ENCODE assay signal across 39 cellular contexts in the genomic region with DNA sequence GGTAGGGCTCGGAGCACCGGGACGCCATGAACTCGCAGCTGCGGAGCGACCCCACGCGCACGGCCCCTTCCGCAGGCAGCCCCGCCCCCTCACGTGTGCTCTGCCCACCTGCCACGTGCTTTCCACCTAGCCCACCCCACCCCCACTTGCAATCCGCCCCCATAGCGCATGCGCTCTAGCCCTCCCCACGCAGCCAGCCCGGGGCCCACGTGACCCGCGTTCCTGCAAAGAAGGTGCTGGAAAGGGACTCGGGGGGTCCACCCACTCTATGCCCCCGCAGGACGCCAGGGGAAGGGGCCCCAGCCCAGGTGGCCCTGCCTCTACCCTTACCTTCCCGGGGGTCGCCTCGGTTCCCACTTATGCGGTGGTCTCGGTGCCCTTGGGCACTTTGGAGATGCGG. TPM values are rescaled to one million over a fixed set of nuclear protein-coding genes. Genes with fewer than 3 reads are reported as not detected.
"Had no signal": no experiment of that assay in that cellular context is flagged by ENCODE, and none has a peak within 500 bp of the region (broad histone marks: within the 10 kb centered on the region; RNA-seq: fewer than 3 reads in every experiment).

A gene with protein sequence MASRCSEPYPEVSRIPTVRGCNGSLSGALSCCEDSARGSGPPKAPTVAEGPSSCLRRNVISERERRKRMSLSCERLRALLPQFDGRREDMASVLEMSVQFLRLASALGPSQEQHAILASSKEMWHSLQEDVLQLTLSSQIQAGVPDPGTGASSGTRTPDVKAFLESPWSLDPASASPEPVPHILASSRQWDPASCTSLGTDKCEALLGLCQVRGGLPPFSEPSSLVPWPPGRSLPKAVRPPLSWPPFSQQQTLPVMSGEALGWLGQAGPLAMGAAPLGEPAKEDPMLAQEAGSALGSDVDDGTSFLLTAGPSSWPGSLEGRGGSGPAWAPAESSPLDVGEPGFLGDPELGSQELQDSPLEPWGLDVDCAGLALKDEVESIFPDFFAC (minus strand): TSS at position 42 of the 400 bp plus-strand sequence. CDS start 14 bp downstream, at position 28.

- H3K9me3 Mint-ChIP-seq: activated B cell treated with CpG ODN at 0.5 μM for 24 hours; activated CD4-positive, alpha-beta memory T cell treated with anti-CD3 and anti-CD28 coated beads for 36 hours; activated naive CD4-positive, alpha-beta T cell treated with anti-CD3 and anti-CD28 coated beads for 36 hours; activated naive CD4-positive, alpha-beta T cell treated with anti-CD3 and anti-CD28 coated beads, Interleukin-2, amount 50 U/mL, for 72 hours; activated T-cell treated with anti-CD3 and anti-CD28 coated beads, Interleukin-2, amount 50 U/mL, for 4 hours; activated T-helper 1 cell treated with anti-CD3 and anti-CD28 coated beads, Interleukin-12 subunit alpha, Interleukin-12 subunit beta, Interleukin-2, Interleukin-4 antibody, amounts not matched to agents 30 ng/mL and 10 ng/mL and 1 ng/mL, durations not matched to agents 14 hours and 24 hours and 36 hours had no signal

- DNase-seq: activated B cell treated with CpG ODN at 0.5 μM for 24 hours; activated CD4-positive, alpha-beta memory T cell treated with anti-CD3 and anti-CD28 coated beads for 36 hours; activated CD4-positive, alpha-beta T cell treated with anti-CD3 and anti-CD28 coated beads for 4 hours; activated CD4-positive, alpha-beta T cell treated with anti-CD3 and anti-CD28 coated beads, Interleukin-2, amount 50 U/mL, for 1 hour; activated CD4-positive, CD25-positive, alpha-beta regulatory T cell treated with anti-CD3 and anti-CD28 coated beads, Interleukin-2, amount 50 U/mL, for 72 hours; activated CD8-positive, alpha-beta memory T cell treated with anti-CD3 and anti-CD28 coated beads, Interleukin-2, amount 50 U/mL, for 4 hours; activated gamma-delta T cell treated with Interleukin-2 at 50 U/mL for 16 hours; activated naive CD4-positive, alpha-beta T cell treated with anti-CD3 and anti-CD28 coated beads for 36 hours; activated T-cell treated with anti-CD3 and anti-CD28 coated beads for 4 hours; activated T-cell treated with anti-CD3 and anti-CD28 coated beads, Interleukin-2, amount 50 U/mL, for 4 hours; adrenal gland; body of pancreas; Karpas-422; NCI-H1048; NCI-H1105 treated with DMSO at 0.1 percent for 48 hours; NCI-H1436; NCI-H1694; NCI-H1930; NCI-H2081 treated with DMSO at 0.1 percent for 48 hours; NCI-H226; NCI-H446 treated with DMSO at 0.1 percent for 48 hours; NCI-H524; PC-3; Peyer's patch; SIG-M5; SW 1271; T-helper 1 cell; T-helper 2 cell; T-helper 9 cell had no signal

- H3K9me3 ChIP-seq: adrenal gland, body of pancreas, breast epithelium, Peyer's patch had no signal

- H3K36me3 ChIP-seq: adrenal gland, breast epithelium, Peyer's patch had no signal

- H3K4me3 ChIP-seq: adrenal gland, body of pancreas, breast epithelium, Peyer's patch had no signal

- H3K27ac ChIP-seq: adrenal gland, body of pancreas, breast epithelium, Peyer's patch, RWPE1, VCaP had no signal

- ATAC-seq: activated naive CD4-positive, alpha-beta T cell treated with anti-CD3 and anti-CD28 coated beads, Interleukin-2, amount 50 U/mL, for 72 hours; activated T-cell treated with anti-CD3 and anti-CD28 coated beads, Interleukin-2, amount 50 U/mL, for 4 hours; body of pancreas; PC-3; Right ventricle myocardium inferior had no signal

- H3K4me1 Mint-ChIP-seq: activated B cell treated with CpG ODN at 0.5 μM for 24 hours had no signal

- H3K27ac Mint-ChIP-seq: activated B cell treated with CpG ODN at 0.5 μM for 24 hours; activated CD4-positive, alpha-beta memory T cell treated with anti-CD3 and anti-CD28 coated beads for 36 hours; activated naive CD4-positive, alpha-beta T cell treated with anti-CD3 and anti-CD28 coated beads for 36 hours; activated naive CD4-positive, alpha-beta T cell treated with anti-CD3 and anti-CD28 coated beads, Interleukin-2, amount 50 U/mL, for 72 hours; activated T-helper 1 cell treated with anti-CD3 and anti-CD28 coated beads, Interleukin-12 subunit alpha, Interleukin-12 subunit beta, Interleukin-2, Interleukin-4 antibody, amounts not matched to agents 30 ng/mL and 10 ng/mL and 1 ng/mL, durations not matched to agents 14 hours and 24 hours and 36 hours had no signal

- H3K36me3 Mint-ChIP-seq: activated CD4-positive, alpha-beta memory T cell treated with anti-CD3 and anti-CD28 coated beads for 36 hours; activated naive CD4-positive, alpha-beta T cell treated with anti-CD3 and anti-CD28 coated beads, Interleukin-2, amount 50 U/mL, for 72 hours had no signal

- FAIRE-seq: astrocyte had no signal

- H3K4me3 Mint-ChIP-seq: activated B cell treated with CpG ODN at 0.5 μM for 24 hours; activated CD4-positive, alpha-beta memory T cell treated with anti-CD3 and anti-CD28 coated beads for 36 hours; activated naive CD4-positive, alpha-beta T cell treated with anti-CD3 and anti-CD28 coated beads for 36 hours; activated T-cell treated with anti-CD3 and anti-CD28 coated beads, Interleukin-2, amount 50 U/mL, for 4 hours; activated T-helper 1 cell treated with anti-CD3 and anti-CD28 coated beads, Interleukin-12 subunit alpha, Interleukin-12 subunit beta, Interleukin-2, Interleukin-4 antibody, amounts not matched to agents 30 ng/mL and 10 ng/mL and 1 ng/mL, durations not matched to agents 14 hours and 24 hours and 36 hours had no signal

- H3K4me1 ChIP-seq: breast epithelium had no signal

RNA-seq across cellular contexts. Expression of the gene that starts here (rescaled TPM):
- total RNA-seq: activated B cell treated with CpG ODN at 0.5 μM for 24 hours; activated CD4-positive, alpha-beta memory T cell treated with anti-CD3 and anti-CD28 coated beads for 36 hours; activated naive CD4-positive, alpha-beta T cell treated with anti-CD3 and anti-CD28 coated beads for 36 hours; activated naive CD4-positive, alpha-beta T cell treated with anti-CD3 and anti-CD28 coated beads, Interleukin-2, amount 50 U/mL, for 72 hours; activated T-cell treated with anti-CD3 and anti-CD28 coated beads, Interleukin-2, amount 50 U/mL, for 4 hours; activated T-helper 1 cell treated with anti-CD3 and anti-CD28 coated beads, Interleukin-12 subunit alpha, Interleukin-12 subunit beta, Interleukin-2, Interleukin-4 antibody, amounts not matched to agents 30 ng/mL and 10 ng/mL and 1 ng/mL, durations not matched to agents 14 hours and 24 hours and 36 hours; adrenal gland; astrocyte; body of pancreas; breast epithelium; cardiac septum; MCF 10A; PC-3; Peyer's patch; Right ventricle myocardium inferior; SK-MEL-5 had no signal
- polyA plus RNA-seq: adrenal gland had no signal
